8 cellular contexts compared by ENCODE assay signal in the genomic region with DNA sequence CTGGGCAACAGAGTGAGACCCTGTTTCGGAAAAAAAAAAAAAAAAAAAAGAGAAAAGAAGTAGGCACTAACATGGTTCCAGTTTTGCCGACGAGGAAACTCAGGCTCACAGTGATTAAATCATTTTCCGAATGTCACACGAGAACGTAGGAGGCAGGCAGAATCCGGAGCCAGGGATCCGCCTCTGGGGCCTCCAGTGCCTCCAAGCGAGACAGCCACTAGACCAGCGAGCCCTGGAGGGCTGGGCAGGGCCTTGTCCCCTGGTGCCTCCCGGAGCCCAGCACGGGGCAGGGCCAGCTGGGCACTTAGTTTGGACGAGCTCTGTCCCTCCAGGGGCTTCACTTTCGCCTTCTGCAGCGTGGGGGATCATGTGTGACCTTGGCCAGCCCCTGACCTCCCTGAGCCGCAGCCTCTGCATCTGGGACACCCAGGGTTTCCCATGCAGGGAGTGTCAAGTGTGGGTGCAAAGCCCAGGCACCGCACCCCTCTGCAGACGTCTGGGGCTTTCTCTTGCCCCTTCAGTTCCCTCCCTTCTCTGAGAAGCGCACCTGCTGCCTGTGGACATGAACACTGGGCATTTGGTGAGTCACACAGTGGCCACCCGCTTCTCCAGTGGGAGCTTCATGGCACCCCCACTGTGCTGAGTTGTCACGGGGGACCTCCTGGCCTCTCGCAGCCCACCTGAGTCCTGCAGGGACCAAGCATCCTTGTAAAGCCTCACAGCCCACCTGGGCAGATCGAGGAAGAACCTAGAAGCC.
DNase-seq lines count a peak whose midpoint lies in the region; ATAC-seq, FAIRE-seq and TF ChIP-seq lines count a peak whose summit lies in the region.

No MANE protein-coding gene starts in this region.

- H3K27ac ChIP-seq in HUES64 (ENCODE audit: low read depth, low read length) = peak overlapping the region; percentile 24; the same call in 1 of the 2 replicates

- peaks cover 0 to 1% (median 0%) of the 10 kb centered on the region in 7 donors for H3K9me3 Mint-ChIP-seq in naive B cell

- ATAC-seq in naive B cell (ENCODE audit: low read depth in 2 of 2) (no peak), GM18517 (IDR thresholded peaks at IDR 0.05; ENCODE audit: unreplicated experiment) (no peak)

- peak overlapping the region in 4 of 6 donors; percentile 63 to 93 (median 87) for H3K27ac Mint-ChIP-seq in naive B cell

- H3K4me1 Mint-ChIP-seq in naive B cell = peaks cover 36 to 64% (median 47%) of the 10 kb centered on the region in 3 donors

- no peaks in the 10 kb centered on the region for H3K36me3 ChIP-seq in HUES64 (ENCODE audit: insufficient read depth, low read length)
- peaks cover 37% of the 10 kb centered on the region for H3K36me3 ChIP-seq in bronchial epithelial cell (ENCODE audit: control insufficient read depth, insufficient read depth, low read length)

- H3K27me3 Mint-ChIP-seq in naive B cell = peaks cover 0 to 9% (median 0%) of the 10 kb centered on the region in 3 donors

- H3K4me1 ChIP-seq in HUES64 (ENCODE audit: insufficient read depth, low read length) = peaks cover 5% of the 10 kb centered on the region; the same call in 1 of the 2 replicates

- H3K4me3 Mint-ChIP-seq in naive B cell = peak overlapping the region; percentile 44 to 83 (median 71)

- H3K9me3 ChIP-seq in HUES64 (ENCODE audit: insufficient read depth, low read depth, low read length) = no peaks in the 10 kb centered on the region

- H3K27me3 ChIP-seq in HUES64 (ENCODE audit: insufficient read depth, low read length) (no peaks in the 10 kb centered on the region), bronchial epithelial cell (ENCODE audit: control insufficient read depth, insufficient read depth, low read length) (no peaks in the 10 kb centered on the region)

- H3K4me3 ChIP-seq in HUES64 (ENCODE audit: low read length) (no peak overlapping the region), bronchial epithelial cell (ENCODE audit: low read depth, low read length) (no peak overlapping the region)

- peak overlapping the region; percentile 18 for H3K9ac ChIP-seq in HUES64 (ENCODE audit: low read depth, low read length)

- no peak for TF ChIP-seq CTCF in bronchial epithelial cell (IDR thresholded peaks at IDR 0.05; ENCODE audit: insufficient read depth, low read length, severe bottlenecking)

- H3K36me3 Mint-ChIP-seq in naive B cell = no peaks in the 10 kb centered on the region

- peak; percentile 18 for FAIRE-seq in bronchial epithelial cell (lab: Jason Lieb, UNC)

- WGBS in HUES64 = 87% methylated on average over 23 of the region's 23 CpGs

- DNase-seq in AG20443 (ENCODE audit: low spot score) (peak; percentile 73), bronchial epithelial cell (ENCODE audit: low read depth) (no peak), naive B cell (no peak), KG1 (lab: John Stamatoyannopoulos, UW) (no peak), cerebellar nuclear complex (lab: John Stamatoyannopoulos, UW) (no peak), DMS 273 (lab: John Stamatoyannopoulos, UW; ENCODE audit: unreplicated experiment) (no peak)
